In the genomic region with DNA sequence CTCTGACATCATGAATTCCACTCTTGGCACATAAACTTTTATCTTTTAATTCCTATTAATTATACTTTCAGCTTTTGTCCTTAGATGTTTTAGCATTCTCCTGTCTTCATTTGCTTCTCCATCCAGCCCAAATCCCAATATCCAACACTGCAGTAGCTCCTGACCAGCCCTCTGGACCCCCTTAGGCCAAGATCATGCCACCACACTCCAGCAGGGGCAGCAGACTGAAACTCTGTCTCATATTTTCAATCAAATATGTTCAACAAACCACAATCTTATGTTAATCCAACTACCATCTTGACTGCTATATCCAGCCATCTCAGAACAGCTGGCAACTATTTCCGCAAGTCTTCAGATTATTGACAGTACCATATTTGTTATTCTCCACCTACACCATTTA, we compare ENCODE assay signal across 19 cellular contexts.
"Had no signal": no experiment of that assay in that cellular context is flagged by ENCODE, and none has a peak within 500 bp of the region (broad histone marks: within the 10 kb centered on the region; RNA-seq: fewer than 3 reads in every experiment).

No MANE protein-coding gene starts in this region.

- H3K4me3 Mint-ChIP-seq: activated naive CD4-positive, alpha-beta T cell treated with anti-CD3 and anti-CD28 coated beads for 36 hours; naive thymus-derived CD4-positive, alpha-beta T cell; stimulated activated naive B cell treated with anti-CD40 and anti-IgM and Interleukin-4, amounts not matched to agents 10 μg/mL and 1 μg/mL and 100 μg/mL, for 72 hours had no signal

- H3K27me3 ChIP-seq: cardiac muscle cell, esophagus squamous epithelium, left lung, neutrophil, right atrium auricular region, tibial artery, vagina had no signal

- DNase-seq: activated naive CD4-positive, alpha-beta T cell treated with anti-CD3 and anti-CD28 coated beads for 36 hours; activated T-cell treated with anti-CD3 and anti-CD28 coated beads for 4 hours; esophagus squamous epithelium; hypothalamus; kidney; left lung; naive thymus-derived CD4-positive, alpha-beta T cell; stimulated activated CD4-positive, alpha-beta T cell treated with anti-CD3 and anti-CD28 coated beads, Interleukin-15, amount 100 ng/mL, for 24 hours; stimulated activated CD4-positive, alpha-beta T cell treated with anti-CD3 and anti-CD28 coated beads, Interleukin-4, amount 100 ng/mL, for 1 hour; stimulated activated naive B cell treated with anti-CD40 and anti-IgM and Interleukin-4, amounts not matched to agents 10 μg/mL and 1 μg/mL and 100 μg/mL, for 72 hours; tibial artery had no signal

- H3K4me1 Mint-ChIP-seq: naive thymus-derived CD4-positive, alpha-beta T cell; stimulated activated naive B cell treated with anti-CD40 and anti-IgM and Interleukin-4, amounts not matched to agents 10 μg/mL and 1 μg/mL and 100 μg/mL, for 72 hours had no signal

- H3K27me3 Mint-ChIP-seq: naive thymus-derived CD4-positive, alpha-beta T cell; stimulated activated naive B cell treated with anti-CD40 and anti-IgM and Interleukin-4, amounts not matched to agents 10 μg/mL and 1 μg/mL and 100 μg/mL, for 72 hours had no signal

- H3K36me3 Mint-ChIP-seq: naive thymus-derived CD4-positive, alpha-beta T cell; stimulated activated naive B cell treated with anti-CD40 and anti-IgM and Interleukin-4, amounts not matched to agents 10 μg/mL and 1 μg/mL and 100 μg/mL, for 72 hours had no signal

- ATAC-seq: activated CD4-positive, CD25-positive, alpha-beta regulatory T cell treated with anti-CD3 and anti-CD28 coated beads, Interleukin-2, amount 50 U/mL, for 24 hours; left lung; naive thymus-derived CD4-positive, alpha-beta T cell; stimulated activated naive B cell treated with anti-CD40 and anti-IgM and Interleukin-4, amounts not matched to agents 10 μg/mL and 1 μg/mL and 100 μg/mL, for 72 hours had no signal

- H3K27ac Mint-ChIP-seq: activated naive CD4-positive, alpha-beta T cell treated with anti-CD3 and anti-CD28 coated beads for 36 hours; activated T-helper 2 cell treated with anti-CD3 and anti-CD28 coated beads, Interferon-gamma antibody, Interleukin-2, Interleukin-4, amounts not matched to agents 10 μg/mL and 5 μg/mL and 100 μg/mL, durations not matched to agents 14 hours and 24 hours and 36 hours; naive thymus-derived CD4-positive, alpha-beta T cell; stimulated activated naive B cell treated with anti-CD40 and anti-IgM and Interleukin-4, amounts not matched to agents 10 μg/mL and 1 μg/mL and 100 μg/mL, for 72 hours had no signal

- H3K9me3 ChIP-seq: esophagus squamous epithelium, left lung, mucosa of descending colon, neutrophil, right atrium auricular region, tibial artery, vagina had no signal

- H3K4me3 ChIP-seq: cardiac muscle cell, esophagus squamous epithelium, left lung, mucosa of descending colon, right atrium auricular region, skin epidermis, tibial artery, vagina had no signal

- H3K27ac ChIP-seq: cardiac muscle cell, esophagus squamous epithelium, left lung, neutrophil, right atrium auricular region, skin epidermis, tibial artery, vagina had no signal

- H3K36me3 ChIP-seq: cardiac muscle cell, esophagus squamous epithelium, left lung, neutrophil, right atrium auricular region, tibial artery, vagina had no signal

- H3K4me1 ChIP-seq: esophagus squamous epithelium, left lung, right atrium auricular region, tibial artery, vagina had no signal
